19 cellular contexts compared by ENCODE assay signal in the genomic region with DNA sequence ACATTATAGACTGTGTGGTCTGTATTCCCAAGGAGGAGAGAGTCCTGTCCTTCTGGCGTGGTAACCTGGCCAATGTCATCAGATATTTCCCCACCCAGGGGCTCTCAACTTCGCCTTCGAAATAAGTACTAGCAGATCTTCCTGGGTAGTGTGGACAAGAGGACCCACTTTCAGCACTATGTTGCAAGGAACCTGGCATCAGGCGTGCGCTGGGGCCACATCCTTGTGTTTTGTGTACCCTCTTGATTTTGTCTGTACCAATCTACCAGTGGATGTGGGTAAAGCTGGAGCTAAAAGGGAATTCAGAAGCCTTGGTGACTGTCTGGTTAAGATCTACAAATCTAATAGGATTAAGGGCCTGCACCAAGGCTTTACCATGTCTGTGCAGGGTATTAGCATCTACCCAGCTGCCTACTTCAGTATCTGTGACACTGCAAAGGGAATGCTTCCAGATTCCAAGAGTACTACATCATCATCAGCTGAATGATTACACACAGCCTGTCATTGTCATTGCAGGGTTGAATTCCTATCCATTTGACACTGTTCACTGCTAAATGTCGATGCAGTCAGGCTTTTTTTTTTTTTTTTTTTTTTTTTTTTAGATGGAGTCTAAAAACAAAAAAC.
DNase-seq lines count a peak whose midpoint lies in the region; ATAC-seq, FAIRE-seq and TF ChIP-seq lines count a peak whose summit lies in the region.
"Had no signal": no experiment of that assay in that cellular context is flagged by ENCODE, and none has a peak within 500 bp of the region (broad histone marks: within the 10 kb centered on the region; RNA-seq: fewer than 3 reads in every experiment).

No MANE protein-coding gene starts in this region.

- TF ChIP-seq POLR2A in H54 (IDR thresholded peaks at IDR 0.05; ENCODE audit: low read depth, low read length) (no peak), suprapubic skin (IDR thresholded peaks at IDR 0.05) (no peak)

- H3K9me2 ChIP-seq in SU-DHL-6 (replicated peaks; ENCODE audit: insufficient read depth, low read length) = no peaks in the 10 kb centered on the region

- peak; percentile 16 for ATAC-seq in stimulated activated effector memory CD8-positive, alpha-beta T cell treated with anti-CD3 and anti-CD28 coated beads, Interleukin-12 subunit alpha, Interleukin-12 subunit beta, amount 100 ng/mL, for 72 hours
- ATAC-seq: activated CD4-positive, CD25-positive, alpha-beta regulatory T cell treated with anti-CD3 and anti-CD28 coated beads, Interleukin-2, amount 50 U/mL, for 24 hours; activated naive CD4-positive, alpha-beta T cell treated with anti-CD3 and anti-CD28 coated beads, Interleukin-2, amount 50 U/mL, for 72 hours; naive thymus-derived CD4-positive, alpha-beta T cell had no signal

- no peak overlapping the region for H3K27ac Mint-ChIP-seq in stimulated activated effector memory CD8-positive, alpha-beta T cell treated with anti-CD3 and anti-CD28 coated beads, Interleukin-12 subunit alpha, Interleukin-12 subunit beta, amount 100 ng/mL, for 72 hours
- H3K27ac Mint-ChIP-seq in nephron progenitor cell = no peak overlapping the region
- H3K27ac Mint-ChIP-seq: activated naive CD4-positive, alpha-beta T cell treated with anti-CD3 and anti-CD28 coated beads, Interleukin-2, amount 50 U/mL, for 72 hours; naive thymus-derived CD4-positive, alpha-beta T cell had no signal

- H3K4me1 ChIP-seq in suprapubic skin = no peaks in the 10 kb centered on the region
- H3K4me1 ChIP-seq: SJSA1 had no signal

- H3K9ac ChIP-seq in SU-DHL-6 (ENCODE audit: low read length) = no peak overlapping the region
- H3K9ac ChIP-seq: KMS-11 had no signal

- H3K27ac ChIP-seq in SU-DHL-6 (ENCODE audit: low read depth, low read length) (no peak overlapping the region), suprapubic skin (no peak overlapping the region)
- H3K27ac ChIP-seq: KMS-11, SJSA1 had no signal

- H3K27me3 Mint-ChIP-seq in nephron progenitor cell (ENCODE audit: low read depth, poor library complexity) = no peaks in the 10 kb centered on the region
- H3K27me3 Mint-ChIP-seq: naive thymus-derived CD4-positive, alpha-beta T cell had no signal

- no peaks in the 10 kb centered on the region for H3K36me3 Mint-ChIP-seq in stimulated activated effector memory CD8-positive, alpha-beta T cell treated with anti-CD3 and anti-CD28 coated beads, Interleukin-12 subunit alpha, Interleukin-12 subunit beta, amount 100 ng/mL, for 72 hours
- no peaks in the 10 kb centered on the region for H3K36me3 Mint-ChIP-seq in nephron progenitor cell (ENCODE audit: low read depth)
- H3K36me3 Mint-ChIP-seq: activated naive CD4-positive, alpha-beta T cell treated with anti-CD3 and anti-CD28 coated beads, Interleukin-2, amount 50 U/mL, for 72 hours; naive thymus-derived CD4-positive, alpha-beta T cell had no signal

- no peak for FAIRE-seq in H54 (lab: Jason Lieb, UNC)
- FAIRE-seq: colon, GM18507, islet of Langerhans had no signal

- peak overlapping the region; percentile 27 for H2AFZ ChIP-seq in SU-DHL-6 (ENCODE audit: low read depth, low read length, severe bottlenecking)

- peaks cover 11% of the 10 kb centered on the region for H3K9me3 Mint-ChIP-seq in stimulated activated effector memory CD8-positive, alpha-beta T cell treated with anti-CD3 and anti-CD28 coated beads, Interleukin-12 subunit alpha, Interleukin-12 subunit beta, amount 100 ng/mL, for 72 hours
- no peaks in the 10 kb centered on the region for H3K9me3 Mint-ChIP-seq in nephron progenitor cell

- no peaks in the 10 kb centered on the region for H3K9me3 ChIP-seq in SU-DHL-6 (ENCODE audit: insufficient read depth, low read length)
- no peaks in the 10 kb centered on the region for H3K9me3 ChIP-seq in suprapubic skin
- H3K9me3 ChIP-seq: SJSA1 had no signal

- no peaks in the 10 kb centered on the region for H3K4me1 Mint-ChIP-seq in stimulated activated effector memory CD8-positive, alpha-beta T cell treated with anti-CD3 and anti-CD28 coated beads, Interleukin-12 subunit alpha, Interleukin-12 subunit beta, amount 100 ng/mL, for 72 hours
- peaks cover 5% of the 10 kb centered on the region for H3K4me1 Mint-ChIP-seq in nephron progenitor cell

- H3F3A ChIP-seq in SU-DHL-6 (ENCODE audit: insufficient read depth) = no peaks in the 10 kb centered on the region

- H3K79me2 ChIP-seq in SU-DHL-6 (ENCODE audit: insufficient read depth, low read length) = no peaks in the 10 kb centered on the region

- 82% methylated on average over 6 of the region's 6 CpGs for WGBS in suprapubic skin

- H3K27me3 ChIP-seq in SU-DHL-6 (ENCODE audit: low read length) (no peaks in the 10 kb centered on the region), suprapubic skin (no peaks in the 10 kb centered on the region)
- H3K27me3 ChIP-seq: SJSA1 had no signal

- H3K4me3 ChIP-seq in SU-DHL-6 (ENCODE audit: insufficient read depth, low read length, poor library complexity, severe bottlenecking) (no peak overlapping the region), suprapubic skin (no peak overlapping the region)
- H3K4me3 ChIP-seq: SJSA1 had no signal

- H3K36me3 ChIP-seq in SU-DHL-6 (ENCODE audit: low read length) (no peaks in the 10 kb centered on the region), suprapubic skin (no peaks in the 10 kb centered on the region)
- H3K36me3 ChIP-seq: SJSA1 had no signal

- H3K4me3 Mint-ChIP-seq in stimulated activated effector memory CD8-positive, alpha-beta T cell treated with anti-CD3 and anti-CD28 coated beads, Interleukin-12 subunit alpha, Interleukin-12 subunit beta, amount 100 ng/mL, for 72 hours = no peak overlapping the region
- H3K4me3 Mint-ChIP-seq in nephron progenitor cell = no peak overlapping the region
- H3K4me3 Mint-ChIP-seq: naive thymus-derived CD4-positive, alpha-beta T cell had no signal

- no peak overlapping the region for H3K4me2 ChIP-seq in SU-DHL-6 (ENCODE audit: low read depth, low read length, poor library complexity, severe bottlenecking)
- H3K4me2 ChIP-seq: KMS-11 had no signal

- no peak for TF ChIP-seq EP300 in suprapubic skin (IDR thresholded peaks at IDR 0.05)

- TF ChIP-seq CTCF in SU-DHL-6 (IDR thresholded peaks at IDR 0.05; ENCODE audit: insufficient read depth, low read length, poor library complexity, severe bottlenecking) = no peak
- no peak for TF ChIP-seq CTCF in nephron progenitor cell (IDR thresholded peaks at IDR 0.05)
- no peak for TF ChIP-seq CTCF in suprapubic skin (IDR thresholded peaks at IDR 0.05)

- no peaks in the 10 kb centered on the region for H4K20me1 ChIP-seq in SU-DHL-6 (ENCODE audit: low read depth, low read length)

- DNase-seq in H54 (ENCODE audit: insufficient read length, low spot score) (peak; percentile 0), islet precursor cell (peak; percentile 76), nephron progenitor cell (no peak), suprapubic skin (ENCODE audit: low spot score in 2 of 2) (no peak), AG08396 (ENCODE audit: low spot score) (no peak)
- DNase-seq in stimulated activated effector memory CD8-positive, alpha-beta T cell treated with anti-CD3 and anti-CD28 coated beads, Interleukin-12 subunit alpha, Interleukin-12 subunit beta, amount 100 ng/mL, for 72 hours (ENCODE audit: low spot score in 2 of 2) = no peak
- DNase-seq: activated CD8-positive, alpha-beta memory T cell treated with anti-CD3 and anti-CD28 coated beads for 24 hours; naive thymus-derived CD4-positive, alpha-beta T cell; NCI-H2029 treated with DMSO at 0.1 percent for 48 hours; OCI-M1; stimulated activated CD4-positive, alpha-beta T cell treated with anti-CD3 and anti-CD28 coated beads, Interleukin-4, amount 100 ng/mL, for 4 hours had no signal

Comparison
In these comparisons a context has a peak if more than half of its experiments do, and no peak if none do; other contexts are left out.
1. DNase-seq: peak in H54 (single experiment) and islet precursor cell (single experiment); none in stimulated activated effector memory CD8-positive, alpha-beta T cell treated with anti-CD3 and anti-CD28 coated beads, Interleukin-12 subunit alpha, Interleukin-12 subunit beta, amount 100 ng/mL, for 72 hours (0 of 2), nephron progenitor cell (single experiment), suprapubic skin (0 of 2) and AG08396 (single experiment).